In the genomic region with DNA sequence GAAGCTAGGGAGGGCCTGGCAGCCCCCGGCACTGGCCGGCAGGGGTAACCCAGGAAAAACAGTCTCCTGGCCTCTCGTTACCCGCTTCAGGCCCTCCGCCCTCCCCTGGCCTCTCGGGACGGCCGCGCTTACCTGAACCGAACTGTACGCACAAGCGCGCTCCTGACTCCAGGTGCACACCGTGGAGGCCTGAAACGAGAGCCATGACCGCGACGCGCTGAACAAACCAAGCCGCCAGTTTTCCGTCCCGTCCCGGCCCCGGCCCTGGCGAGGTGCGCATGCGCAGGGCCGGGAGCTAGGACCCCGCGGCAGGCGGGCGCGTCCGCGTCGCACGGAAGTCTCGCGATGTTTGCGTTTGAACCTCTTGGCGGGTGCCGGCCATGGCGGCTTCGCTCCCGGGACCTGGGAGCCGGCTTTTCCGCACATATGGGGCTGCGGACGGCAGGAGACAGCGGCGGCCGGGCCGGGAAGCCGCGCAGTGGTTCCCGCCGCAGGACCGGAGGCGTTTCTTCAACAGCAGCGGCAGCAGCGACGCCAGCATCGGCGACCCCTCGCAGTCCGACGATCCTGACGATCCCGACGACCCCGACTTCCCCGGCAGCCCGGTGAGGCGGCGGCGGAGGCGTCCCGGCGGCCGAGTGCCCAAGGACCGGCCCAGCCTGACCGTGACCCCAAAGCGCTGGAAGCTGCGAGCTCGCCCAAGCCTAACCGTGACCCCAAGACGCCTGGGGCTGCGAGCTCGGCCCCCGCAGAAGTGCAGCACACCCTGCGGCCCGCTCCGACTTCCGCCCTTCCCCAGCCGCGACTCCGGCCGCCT, we compare ENCODE assay signal across 1 cellular context.
TF ChIP-seq lines count a peak whose summit lies in the region.

A gene (plus strand): TSS at position 348 of the 817 bp plus-strand sequence. CDS start 33 bp downstream, at position 381.

TF ChIP-seq in HepG2, 621 proteins besides CTCF, POLR2A, EP300 and RAD21 (continued from another document and continues in another):
- TF ChIP-seq, protein P1, sequence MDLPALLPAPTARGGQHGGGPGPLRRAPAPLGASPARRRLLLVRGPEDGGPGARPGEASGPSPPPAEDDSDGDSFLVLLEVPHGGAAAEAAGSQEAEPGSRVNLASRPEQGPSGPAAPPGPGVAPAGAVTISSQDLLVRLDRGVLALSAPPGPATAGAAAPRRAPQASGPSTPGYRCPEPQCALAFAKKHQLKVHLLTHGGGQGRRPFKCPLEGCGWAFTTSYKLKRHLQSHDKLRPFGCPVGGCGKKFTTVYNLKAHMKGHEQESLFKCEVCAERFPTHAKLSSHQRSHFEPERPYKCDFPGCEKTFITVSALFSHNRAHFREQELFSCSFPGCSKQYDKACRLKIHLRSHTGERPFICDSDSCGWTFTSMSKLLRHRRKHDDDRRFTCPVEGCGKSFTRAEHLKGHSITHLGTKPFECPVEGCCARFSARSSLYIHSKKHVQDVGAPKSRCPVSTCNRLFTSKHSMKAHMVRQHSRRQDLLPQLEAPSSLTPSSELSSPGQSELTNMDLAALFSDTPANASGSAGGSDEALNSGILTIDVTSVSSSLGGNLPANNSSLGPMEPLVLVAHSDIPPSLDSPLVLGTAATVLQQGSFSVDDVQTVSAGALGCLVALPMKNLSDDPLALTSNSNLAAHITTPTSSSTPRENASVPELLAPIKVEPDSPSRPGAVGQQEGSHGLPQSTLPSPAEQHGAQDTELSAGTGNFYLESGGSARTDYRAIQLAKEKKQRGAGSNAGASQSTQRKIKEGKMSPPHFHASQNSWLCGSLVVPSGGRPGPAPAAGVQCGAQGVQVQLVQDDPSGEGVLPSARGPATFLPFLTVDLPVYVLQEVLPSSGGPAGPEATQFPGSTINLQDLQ (CRISPR knock-in tag; IDR thresholded peaks at IDR 0.05): peak; percentile 63; the same call in 1 of the 2 replicates
- TF ChIP-seq ZNF331 (CRISPR knock-in tag; IDR thresholded peaks at IDR 0.05) (peak; percentile 74; the same call in 1 of the 2 replicates), ZNF550 (CRISPR knock-in tag; IDR thresholded peaks at IDR 0.05; ENCODE audit: borderline replicate concordance) (no peak), ZNF747 (CRISPR knock-in tag; IDR thresholded peaks at IDR 0.05; ENCODE audit: borderline replicate concordance) (peak; percentile 21; the same call in 1 of the 2 replicates), HNF4G (IDR thresholded peaks at IDR 0.05; ENCODE audit: borderline replicate concordance, low read depth, low read length) (no peak; the same call in 1 of the 2 replicates), HNF4G (CRISPR knock-in tag; IDR thresholded peaks at IDR 0.05; ENCODE audit: borderline replicate concordance, low read depth) (no peak; the same call in 1 of the 2 replicates), RBAK (CRISPR knock-in tag; IDR thresholded peaks at IDR 0.05) (no peak), NFIC (IDR thresholded peaks at IDR 0.05; ENCODE audit: low read length) (no peak), JUND (CRISPR knock-in tag; IDR thresholded peaks at IDR 0.05) (no peak), HCFC1 (IDR thresholded peaks at IDR 0.05; ENCODE audit: low read depth, low read length) (peak; percentile 53), PHF20 (CRISPR knock-in tag; IDR thresholded peaks at IDR 0.05) (peak; percentile 85), ISL2 (CRISPR knock-in tag; IDR thresholded peaks at IDR 0.05) (peak; percentile 68), SP4 (CRISPR knock-in tag; IDR thresholded peaks at IDR 0.05) (peak; percentile 75), ZNF567 (CRISPR knock-in tag; IDR thresholded peaks at IDR 0.05; ENCODE audit: borderline replicate concordance) (0 out of 2 replicates have a peak, but pooled peaks have one; percentile 4), PHF5A (CRISPR knock-in tag; IDR thresholded peaks at IDR 0.05; ENCODE audit: low read depth, unreplicated experiment) (no peak), SIX4 (CRISPR knock-in tag; IDR thresholded peaks at IDR 0.05) (peak; percentile 45; the same call in 1 of the 2 replicates), NBN (conservative IDR thresholded peaks at IDR 0.05) (no peak), MTF2 (CRISPR knock-in tag; IDR thresholded peaks at IDR 0.05; ENCODE audit: borderline replicate concordance) (no peak), ETV6 (CRISPR knock-in tag; conservative IDR thresholded peaks at IDR 0.05) (peak; percentile 46; the same call in 1 of the 2 replicates), DMAP1 (CRISPR knock-in tag; IDR thresholded peaks at IDR 0.05) (peak; percentile 90), HNRNPUL1 (IDR thresholded peaks at IDR 0.05; ENCODE audit: low read depth, low read length) (0 out of 2 replicates have a peak, but pooled peaks have one; percentile 33), KLF16 (CRISPR knock-in tag; IDR thresholded peaks at IDR 0.05) (peak in 1 of 2 experiments; percentile 96; a peak in 2 of 4 replicates), FOXO1 (CRISPR knock-in tag; IDR thresholded peaks at IDR 0.05) (peak; percentile 76), ONECUT2 (CRISPR knock-in tag; IDR thresholded peaks at IDR 0.05) (no peak), ZNF333 (CRISPR knock-in tag; IDR thresholded peaks at IDR 0.05; ENCODE audit: borderline replicate concordance) (peak; percentile 78), FOSL1 (CRISPR knock-in tag; IDR thresholded peaks at IDR 0.05; ENCODE audit: borderline replicate concordance) (peak; percentile 17; the same call in 1 of the 2 replicates), KAT8 (CRISPR knock-in tag; IDR thresholded peaks at IDR 0.05) (peak; percentile 95), IRF2 (CRISPR knock-in tag; IDR thresholded peaks at IDR 0.05) (peak; percentile 90), CEBPG (CRISPR knock-in tag; IDR thresholded peaks at IDR 0.05) (no peak; the same call in 1 of the 2 replicates), KAT7 (CRISPR knock-in tag; IDR thresholded peaks at IDR 0.05; ENCODE audit: borderline replicate concordance) (peak; percentile 95; the same call in 1 of the 2 replicates), MAFG (CRISPR knock-in tag; IDR thresholded peaks at IDR 0.05) (no peak), ZNF343 (CRISPR knock-in tag; IDR thresholded peaks at IDR 0.05) (peak; percentile 74), ERF (CRISPR knock-in tag; IDR thresholded peaks at IDR 0.05) (peak; percentile 95), ZNF468 (CRISPR knock-in tag; IDR thresholded peaks at IDR 0.05) (peak; percentile 47; the same call in 1 of the 2 replicates), CBX5 (CRISPR knock-in tag; IDR thresholded peaks at IDR 0.05; ENCODE audit: borderline replicate concordance) (peak; percentile 50; the same call in 1 of the 2 replicates), ZNF264 (CRISPR knock-in tag; IDR thresholded peaks at IDR 0.05) (no peak)
- TF ChIP-seq, protein P2, sequence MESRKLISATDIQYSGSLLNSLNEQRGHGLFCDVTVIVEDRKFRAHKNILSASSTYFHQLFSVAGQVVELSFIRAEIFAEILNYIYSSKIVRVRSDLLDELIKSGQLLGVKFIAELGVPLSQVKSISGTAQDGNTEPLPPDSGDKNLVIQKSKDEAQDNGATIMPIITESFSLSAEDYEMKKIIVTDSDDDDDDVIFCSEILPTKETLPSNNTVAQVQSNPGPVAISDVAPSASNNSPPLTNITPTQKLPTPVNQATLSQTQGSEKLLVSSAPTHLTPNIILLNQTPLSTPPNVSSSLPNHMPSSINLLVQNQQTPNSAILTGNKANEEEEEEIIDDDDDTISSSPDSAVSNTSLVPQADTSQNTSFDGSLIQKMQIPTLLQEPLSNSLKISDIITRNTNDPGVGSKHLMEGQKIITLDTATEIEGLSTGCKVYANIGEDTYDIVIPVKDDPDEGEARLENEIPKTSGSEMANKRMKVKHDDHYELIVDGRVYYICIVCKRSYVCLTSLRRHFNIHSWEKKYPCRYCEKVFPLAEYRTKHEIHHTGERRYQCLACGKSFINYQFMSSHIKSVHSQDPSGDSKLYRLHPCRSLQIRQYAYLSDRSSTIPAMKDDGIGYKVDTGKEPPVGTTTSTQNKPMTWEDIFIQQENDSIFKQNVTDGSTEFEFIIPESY (CRISPR knock-in tag; IDR thresholded peaks at IDR 0.05): 0 out of 2 replicates have a peak, but pooled peaks have one; percentile 40
- TF ChIP-seq, protein P3, sequence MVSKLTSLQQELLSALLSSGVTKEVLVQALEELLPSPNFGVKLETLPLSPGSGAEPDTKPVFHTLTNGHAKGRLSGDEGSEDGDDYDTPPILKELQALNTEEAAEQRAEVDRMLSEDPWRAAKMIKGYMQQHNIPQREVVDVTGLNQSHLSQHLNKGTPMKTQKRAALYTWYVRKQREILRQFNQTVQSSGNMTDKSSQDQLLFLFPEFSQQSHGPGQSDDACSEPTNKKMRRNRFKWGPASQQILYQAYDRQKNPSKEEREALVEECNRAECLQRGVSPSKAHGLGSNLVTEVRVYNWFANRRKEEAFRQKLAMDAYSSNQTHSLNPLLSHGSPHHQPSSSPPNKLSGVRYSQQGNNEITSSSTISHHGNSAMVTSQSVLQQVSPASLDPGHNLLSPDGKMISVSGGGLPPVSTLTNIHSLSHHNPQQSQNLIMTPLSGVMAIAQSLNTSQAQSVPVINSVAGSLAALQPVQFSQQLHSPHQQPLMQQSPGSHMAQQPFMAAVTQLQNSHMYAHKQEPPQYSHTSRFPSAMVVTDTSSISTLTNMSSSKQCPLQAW (CRISPR knock-in tag; IDR thresholded peaks at IDR 0.05): peak; percentile 81
- TF ChIP-seq, protein P4, sequence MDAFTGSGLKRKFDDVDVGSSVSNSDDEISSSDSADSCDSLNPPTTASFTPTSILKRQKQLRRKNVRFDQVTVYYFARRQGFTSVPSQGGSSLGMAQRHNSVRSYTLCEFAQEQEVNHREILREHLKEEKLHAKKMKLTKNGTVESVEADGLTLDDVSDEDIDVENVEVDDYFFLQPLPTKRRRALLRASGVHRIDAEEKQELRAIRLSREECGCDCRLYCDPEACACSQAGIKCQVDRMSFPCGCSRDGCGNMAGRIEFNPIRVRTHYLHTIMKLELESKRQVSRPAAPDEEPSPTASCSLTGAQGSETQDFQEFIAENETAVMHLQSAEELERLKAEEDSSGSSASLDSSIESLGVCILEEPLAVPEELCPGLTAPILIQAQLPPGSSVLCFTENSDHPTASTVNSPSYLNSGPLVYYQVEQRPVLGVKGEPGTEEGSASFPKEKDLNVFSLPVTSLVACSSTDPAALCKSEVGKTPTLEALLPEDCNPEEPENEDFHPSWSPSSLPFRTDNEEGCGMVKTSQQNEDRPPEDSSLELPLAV (CRISPR knock-in tag; conservative IDR thresholded peaks at IDR 0.05; ENCODE audit: low read depth): no peak
- TF ChIP-seq, protein P5, sequence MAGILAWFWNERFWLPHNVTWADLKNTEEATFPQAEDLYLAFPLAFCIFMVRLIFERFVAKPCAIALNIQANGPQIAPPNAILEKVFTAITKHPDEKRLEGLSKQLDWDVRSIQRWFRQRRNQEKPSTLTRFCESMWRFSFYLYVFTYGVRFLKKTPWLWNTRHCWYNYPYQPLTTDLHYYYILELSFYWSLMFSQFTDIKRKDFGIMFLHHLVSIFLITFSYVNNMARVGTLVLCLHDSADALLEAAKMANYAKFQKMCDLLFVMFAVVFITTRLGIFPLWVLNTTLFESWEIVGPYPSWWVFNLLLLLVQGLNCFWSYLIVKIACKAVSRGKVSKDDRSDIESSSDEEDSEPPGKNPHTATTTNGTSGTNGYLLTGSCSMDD (CRISPR knock-in tag; IDR thresholded peaks at IDR 0.05): no peak
- TF ChIP-seq, protein P6, sequence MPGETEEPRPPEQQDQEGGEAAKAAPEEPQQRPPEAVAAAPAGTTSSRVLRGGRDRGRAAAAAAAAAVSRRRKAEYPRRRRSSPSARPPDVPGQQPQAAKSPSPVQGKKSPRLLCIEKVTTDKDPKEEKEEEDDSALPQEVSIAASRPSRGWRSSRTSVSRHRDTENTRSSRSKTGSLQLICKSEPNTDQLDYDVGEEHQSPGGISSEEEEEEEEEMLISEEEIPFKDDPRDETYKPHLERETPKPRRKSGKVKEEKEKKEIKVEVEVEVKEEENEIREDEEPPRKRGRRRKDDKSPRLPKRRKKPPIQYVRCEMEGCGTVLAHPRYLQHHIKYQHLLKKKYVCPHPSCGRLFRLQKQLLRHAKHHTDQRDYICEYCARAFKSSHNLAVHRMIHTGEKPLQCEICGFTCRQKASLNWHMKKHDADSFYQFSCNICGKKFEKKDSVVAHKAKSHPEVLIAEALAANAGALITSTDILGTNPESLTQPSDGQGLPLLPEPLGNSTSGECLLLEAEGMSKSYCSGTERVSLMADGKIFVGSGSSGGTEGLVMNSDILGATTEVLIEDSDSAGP (CRISPR knock-in tag; IDR thresholded peaks at IDR 0.05; ENCODE audit: borderline replicate concordance): peak; percentile 96
- TF ChIP-seq, protein P7, sequence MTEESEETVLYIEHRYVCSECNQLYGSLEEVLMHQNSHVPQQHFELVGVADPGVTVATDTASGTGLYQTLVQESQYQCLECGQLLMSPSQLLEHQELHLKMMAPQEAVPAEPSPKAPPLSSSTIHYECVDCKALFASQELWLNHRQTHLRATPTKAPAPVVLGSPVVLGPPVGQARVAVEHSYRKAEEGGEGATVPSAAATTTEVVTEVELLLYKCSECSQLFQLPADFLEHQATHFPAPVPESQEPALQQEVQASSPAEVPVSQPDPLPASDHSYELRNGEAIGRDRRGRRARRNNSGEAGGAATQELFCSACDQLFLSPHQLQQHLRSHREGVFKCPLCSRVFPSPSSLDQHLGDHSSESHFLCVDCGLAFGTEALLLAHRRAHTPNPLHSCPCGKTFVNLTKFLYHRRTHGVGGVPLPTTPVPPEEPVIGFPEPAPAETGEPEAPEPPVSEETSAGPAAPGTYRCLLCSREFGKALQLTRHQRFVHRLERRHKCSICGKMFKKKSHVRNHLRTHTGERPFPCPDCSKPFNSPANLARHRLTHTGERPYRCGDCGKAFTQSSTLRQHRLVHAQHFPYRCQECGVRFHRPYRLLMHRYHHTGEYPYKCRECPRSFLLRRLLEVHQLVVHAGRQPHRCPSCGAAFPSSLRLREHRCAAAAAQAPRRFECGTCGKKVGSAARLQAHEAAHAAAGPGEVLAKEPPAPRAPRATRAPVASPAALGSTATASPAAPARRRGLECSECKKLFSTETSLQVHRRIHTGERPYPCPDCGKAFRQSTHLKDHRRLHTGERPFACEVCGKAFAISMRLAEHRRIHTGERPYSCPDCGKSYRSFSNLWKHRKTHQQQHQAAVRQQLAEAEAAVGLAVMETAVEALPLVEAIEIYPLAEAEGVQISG (CRISPR knock-in tag; IDR thresholded peaks at IDR 0.05): peak; percentile 93
- TF ChIP-seq, protein P8, sequence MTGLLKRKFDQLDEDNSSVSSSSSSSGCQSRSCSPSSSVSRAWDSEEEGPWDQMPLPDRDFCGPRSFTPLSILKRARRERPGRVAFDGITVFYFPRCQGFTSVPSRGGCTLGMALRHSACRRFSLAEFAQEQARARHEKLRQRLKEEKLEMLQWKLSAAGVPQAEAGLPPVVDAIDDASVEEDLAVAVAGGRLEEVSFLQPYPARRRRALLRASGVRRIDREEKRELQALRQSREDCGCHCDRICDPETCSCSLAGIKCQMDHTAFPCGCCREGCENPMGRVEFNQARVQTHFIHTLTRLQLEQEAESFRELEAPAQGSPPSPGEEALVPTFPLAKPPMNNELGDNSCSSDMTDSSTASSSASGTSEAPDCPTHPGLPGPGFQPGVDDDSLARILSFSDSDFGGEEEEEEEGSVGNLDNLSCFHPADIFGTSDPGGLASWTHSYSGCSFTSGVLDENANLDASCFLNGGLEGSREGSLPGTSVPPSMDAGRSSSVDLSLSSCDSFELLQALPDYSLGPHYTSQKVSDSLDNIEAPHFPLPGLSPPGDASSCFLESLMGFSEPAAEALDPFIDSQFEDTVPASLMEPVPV (CRISPR knock-in tag; IDR thresholded peaks at IDR 0.05): peak; percentile 89
